ENCODE assay signal across 9 cellular contexts in genomic region chr1:27555700-27556424, GRCh38. TPM values are rescaled to one million over a fixed set of nuclear protein-coding genes. Genes with fewer than 3 reads are reported as not detected.
DNase-seq lines count a peak whose midpoint lies in the region; ATAC-seq and TF ChIP-seq lines count a peak whose summit lies in the region.
"Had no signal": no experiment of that assay in that cellular context is flagged by ENCODE, and none has a peak within 500 bp of the region (broad histone marks: within the 10 kb centered on the region; RNA-seq: fewer than 3 reads in every experiment).

No MANE protein-coding gene starts in this region.

- intact Hi-C loops in activated CD4-positive, alpha-beta T cell treated with anti-CD3 and anti-CD28 coated beads for 36 hours (cut with DNase I, micrococcal nuclease): loop anchor here (1.0 to 2.0 kb wide), 4 partner anchors 43 to 107 kb away; no protein-coding TSS in a partner anchor
- intact Hi-C loops in thyroid gland (cut with DNase I): loop anchor here (5.0 kb wide), 1 partner anchor 41 kb away; no protein-coding TSS in a partner anchor

- peak overlapping the region; percentile 47 for H3K27ac Mint-ChIP-seq in activated CD4-positive, alpha-beta T cell treated with anti-CD3 and anti-CD28 coated beads for 36 hours
- H3K27ac Mint-ChIP-seq in activated CD8-positive, alpha-beta T cell treated with anti-CD3 and anti-CD28 coated beads, Interleukin-2, amount 10 ng/mL, durations not matched to agents 7 days and 5 days: peak overlapping the region; percentile 78

- 38 to 51% methylated on average over 7 to 9 of the region's 12 CpGs for WGBS in thyroid gland, 2 donors

- no peaks in the 10 kb centered on the region for H3K9me3 Mint-ChIP-seq in activated CD4-positive, alpha-beta T cell treated with anti-CD3 and anti-CD28 coated beads for 36 hours (ENCODE audit: low read depth)
- no peaks in the 10 kb centered on the region for H3K9me3 Mint-ChIP-seq in activated CD8-positive, alpha-beta T cell treated with anti-CD3 and anti-CD28 coated beads, Interleukin-2, amount 10 ng/mL, durations not matched to agents 7 days and 5 days (ENCODE audit: insufficient read depth)

- H3K27me3 ChIP-seq in iPS-15b (ENCODE audit: control insufficient read depth, insufficient read depth, low read length): no peaks in the 10 kb centered on the region
- no peaks in the 10 kb centered on the region for H3K27me3 ChIP-seq in thyroid gland
- H3K27me3 ChIP-seq: neutrophil had no signal

- H3K4me1 Mint-ChIP-seq in activated CD4-positive, alpha-beta T cell treated with anti-CD3 and anti-CD28 coated beads for 36 hours: peaks cover 21% of the 10 kb centered on the region
- H3K4me1 Mint-ChIP-seq in activated CD8-positive, alpha-beta T cell treated with anti-CD3 and anti-CD28 coated beads, Interleukin-2, amount 10 ng/mL, durations not matched to agents 7 days and 5 days (ENCODE audit: low read depth): peaks cover 33% of the 10 kb centered on the region

- H3K9me3 ChIP-seq in iPS-15b (ENCODE audit: control insufficient read depth, insufficient read depth, low read length): no peaks in the 10 kb centered on the region
- H3K9me3 ChIP-seq in thyroid gland: no peaks in the 10 kb centered on the region
- H3K9me3 ChIP-seq: neutrophil had no signal

- peak; percentile 49 for DNase-seq in activated CD4-positive, alpha-beta T cell treated with anti-CD3 and anti-CD28 coated beads for 36 hours
- DNase-seq in activated CD4-positive, alpha-beta T cell treated with anti-CD3 and anti-CD28 coated beads for 48 hours: no peak
- peak; percentile 65 for DNase-seq in activated CD8-positive, alpha-beta T cell treated with anti-CD3 and anti-CD28 coated beads, Interleukin-2, amount 10 ng/mL, durations not matched to agents 7 days and 5 days
- DNase-seq in thyroid gland (no peak), SK-N-DZ (ENCODE audit: low spot score) (no peak), NCI-H526 treated with DMSO at 0.1 percent for 48 hours (lab: John Stamatoyannopoulos, UW) (no peak), NCI-H2171 (lab: John Stamatoyannopoulos, UW) (no peak)

- TF ChIP-seq CTCF in thyroid gland (IDR thresholded peaks at IDR 0.05): no peak

- H3K4me3 Mint-ChIP-seq in activated CD4-positive, alpha-beta T cell treated with anti-CD3 and anti-CD28 coated beads for 36 hours: no peak overlapping the region
- peak overlapping the region; percentile 35 for H3K4me3 Mint-ChIP-seq in activated CD8-positive, alpha-beta T cell treated with anti-CD3 and anti-CD28 coated beads, Interleukin-2, amount 10 ng/mL, durations not matched to agents 7 days and 5 days

- peaks cover 26% of the 10 kb centered on the region for H3K4me1 ChIP-seq in iPS-15b (ENCODE audit: control insufficient read depth, insufficient read depth, low read length)
- peaks cover 30 to 39% of the 10 kb centered on the region in 2 donors for H3K4me1 ChIP-seq in thyroid gland

- H3K27me3 Mint-ChIP-seq in activated CD4-positive, alpha-beta T cell treated with anti-CD3 and anti-CD28 coated beads for 36 hours: no peaks in the 10 kb centered on the region
- no peaks in the 10 kb centered on the region for H3K27me3 Mint-ChIP-seq in activated CD8-positive, alpha-beta T cell treated with anti-CD3 and anti-CD28 coated beads, Interleukin-2, amount 10 ng/mL, durations not matched to agents 7 days and 5 days (ENCODE audit: low read depth)

- ATAC-seq in activated CD4-positive, alpha-beta T cell treated with anti-CD3 and anti-CD28 coated beads for 36 hours: peak; percentile 46
- peak; percentile 38 for ATAC-seq in activated CD8-positive, alpha-beta T cell treated with anti-CD3 and anti-CD28 coated beads, Interleukin-2, amount 10 ng/mL, durations not matched to agents 7 days and 5 days

- POLR2A ChIA-PET in activated CD4-positive, alpha-beta T cell treated with anti-CD3 and anti-CD28 coated beads for 36 hours (lab: Charles Lee): interaction anchor here (0.6 to 1.1 kb wide), 3 partner anchors 66 to 617 kb away, joined by 3 to 6 read pairs (median 4); partner anchors contain the start of gene WASF2
- POLR2A ChIA-PET in activated CD8-positive, alpha-beta T cell treated with anti-CD3 and anti-CD28 coated beads, Interleukin-2, amount 10 ng/mL, durations not matched to agents 7 days and 5 days (lab: Charles Lee): interaction anchor here (1.2 to 1.7 kb wide), 4 partner anchors 30 to 116 kb away, joined by 3 to 7 read pairs (median 5); partner anchors contain the start of gene IFI6

- H3K4me3 ChIP-seq in iPS-15b (ENCODE audit: low read depth, low read length) (peak overlapping the region; percentile 32), thyroid gland (replicated peaks in 1 of 3) (no peak overlapping the region)

- TF ChIP-seq POLR2A in thyroid gland (IDR thresholded peaks at IDR 0.05): no peak

- H3K36me3 ChIP-seq in iPS-15b (ENCODE audit: control insufficient read depth, insufficient read depth, low read length): peaks cover 18% of the 10 kb centered on the region
- H3K36me3 ChIP-seq in thyroid gland: peaks cover 7 to 21% of the 10 kb centered on the region in 2 donors
- H3K36me3 ChIP-seq: neutrophil had no signal

- H3K9ac ChIP-seq in iPS-15b (ENCODE audit: low read depth, low read length): no peak overlapping the region

- CTCF ChIA-PET in activated CD4-positive, alpha-beta T cell treated with anti-CD3 and anti-CD28 coated beads for 36 hours (lab: Charles Lee): interaction anchor here (0.5 to 3.4 kb wide), 45 partner anchors 9 to 613 kb away, joined by 3 to 39 read pairs (median 4); partner anchors contain the start of gene AHDC1
- CTCF ChIA-PET in activated CD8-positive, alpha-beta T cell treated with anti-CD3 and anti-CD28 coated beads, Interleukin-2, amount 10 ng/mL, durations not matched to agents 7 days and 5 days (lab: Charles Lee): interaction anchor here (0.6 to 10.3 kb wide), 55 partner anchors 9 to 614 kb away, joined by 3 to 150 read pairs (median 5); partner anchors contain the start of genes AHDC1, IFI6 and WASF2

- peak overlapping the region; percentile 60 to 82 (median 76) for H3K27ac ChIP-seq in thyroid gland

- H3K36me3 Mint-ChIP-seq in activated CD4-positive, alpha-beta T cell treated with anti-CD3 and anti-CD28 coated beads for 36 hours (ENCODE audit: low read depth): no peaks in the 10 kb centered on the region
- peaks cover 4% of the 10 kb centered on the region for H3K36me3 Mint-ChIP-seq in activated CD8-positive, alpha-beta T cell treated with anti-CD3 and anti-CD28 coated beads, Interleukin-2, amount 10 ng/mL, durations not matched to agents 7 days and 5 days (ENCODE audit: low read depth)

RNA-seq across cellular contexts. Expression of gene AHDC1, which starts 48.1 kb away (rescaled TPM):
- 10 to 100 TPM; 10.3 to 12.1 TPM for total RNA-seq in activated CD4-positive, alpha-beta T cell treated with anti-CD3 and anti-CD28 coated beads for 36 hours
- total RNA-seq in activated CD8-positive, alpha-beta T cell treated with anti-CD3 and anti-CD28 coated beads, Interleukin-2, amount 10 ng/mL, durations not matched to agents 7 days and 5 days: 10 to 100 TPM; 20.9 to 22.7 TPM
- total RNA-seq in thyroid gland: 10 to 100 TPM; 25.5 to 91.4 (median 47.8) TPM
- polyA plus RNA-seq in SK-N-DZ (2014; cell fraction: cytosol; rRNA removed): 1.5 and 3.5 TPM in 2 replicates
- 3.2 and 3.8 TPM in 2 replicates for polyA plus RNA-seq in SK-N-DZ (2014; cell fraction: nucleus; rRNA removed)

Comparison
In these comparisons a context has a peak if more than half of its experiments do, and no peak if none do; other contexts are left out.
1. DNase-seq: peak in activated CD4-positive, alpha-beta T cell treated with anti-CD3 and anti-CD28 coated beads for 36 hours (single experiment) and activated CD8-positive, alpha-beta T cell treated with anti-CD3 and anti-CD28 coated beads, Interleukin-2, amount 10 ng/mL, durations not matched to agents 7 days and 5 days (single experiment); none in activated CD4-positive, alpha-beta T cell treated with anti-CD3 and anti-CD28 coated beads for 48 hours (single experiment), thyroid gland (0 of 2), SK-N-DZ (single experiment), NCI-H526 treated with DMSO at 0.1 percent for 48 hours (single experiment) and NCI-H2171 (single experiment).